In the genomic region with DNA sequence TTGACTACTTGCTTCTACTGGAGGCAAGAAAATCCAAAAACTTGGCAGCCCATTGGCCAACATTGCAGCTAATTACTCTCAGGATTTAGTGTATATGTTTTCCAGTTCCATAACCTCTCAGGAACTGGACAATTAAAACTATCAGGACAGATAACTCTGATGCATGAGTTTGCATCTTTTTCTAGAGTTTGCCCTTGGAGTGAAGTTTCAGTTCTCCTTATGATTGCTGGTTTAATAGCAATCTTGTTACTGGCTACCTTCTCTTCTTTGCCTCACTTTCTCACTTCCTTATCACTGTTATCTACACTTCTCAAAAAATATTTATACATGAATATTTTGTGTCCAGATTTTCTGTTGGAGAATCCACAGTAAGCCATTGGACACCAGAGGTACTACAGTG, we compare ENCODE assay signal across 24 cellular contexts.
"Had no signal": no experiment of that assay in that cellular context is flagged by ENCODE, and none has a peak within 500 bp of the region (broad histone marks: within the 10 kb centered on the region; RNA-seq: fewer than 3 reads in every experiment).

No MANE protein-coding gene starts in this region.

- H3K4me3 ChIP-seq: dorsolateral prefrontal cortex, heart left ventricle, lung, neural progenitor cell, ovary, right atrium auricular region, sigmoid colon, skin epidermis, stomach, thoracic aorta had no signal

- DNase-seq: dorsolateral prefrontal cortex; effector CD8-positive, alpha-beta T cell; foreskin melanocyte; heart left ventricle; hippocampal formation; left colon; left ventricle myocardium superior; mesenchymal stem cell; midbrain; nucleus accumbens; ovary; sigmoid colon; stimulated activated CD4-positive, alpha-beta T cell treated with anti-CD3 and anti-CD28 coated beads, Interleukin-2, amount 100 ng/mL, for 24 hours; stimulated activated CD4-positive, alpha-beta T cell treated with anti-CD3 and anti-CD28 coated beads, Interleukin-4, amount 100 ng/mL, for 4 hours; stimulated activated naive CD4-positive, alpha-beta T cell; stomach; substantia nigra; trophoblast cell had no signal

- H3K27me3 ChIP-seq: dorsolateral prefrontal cortex, heart left ventricle, neural progenitor cell, ovary, right atrium auricular region, sigmoid colon, stomach had no signal

- ATAC-seq: heart left ventricle; left colon; left ventricle myocardium superior; natural killer cell treated with Interleukin-12 subunit alpha and Interleukin-12 subunit beta and Interleukin-15 and Interleukin-18, amount 100 ng/mL, for 72 hours had no signal

- H3K36me3 ChIP-seq: heart left ventricle, neural progenitor cell, ovary, right atrium auricular region, sigmoid colon, stomach, thoracic aorta had no signal
